In the genomic region with DNA sequence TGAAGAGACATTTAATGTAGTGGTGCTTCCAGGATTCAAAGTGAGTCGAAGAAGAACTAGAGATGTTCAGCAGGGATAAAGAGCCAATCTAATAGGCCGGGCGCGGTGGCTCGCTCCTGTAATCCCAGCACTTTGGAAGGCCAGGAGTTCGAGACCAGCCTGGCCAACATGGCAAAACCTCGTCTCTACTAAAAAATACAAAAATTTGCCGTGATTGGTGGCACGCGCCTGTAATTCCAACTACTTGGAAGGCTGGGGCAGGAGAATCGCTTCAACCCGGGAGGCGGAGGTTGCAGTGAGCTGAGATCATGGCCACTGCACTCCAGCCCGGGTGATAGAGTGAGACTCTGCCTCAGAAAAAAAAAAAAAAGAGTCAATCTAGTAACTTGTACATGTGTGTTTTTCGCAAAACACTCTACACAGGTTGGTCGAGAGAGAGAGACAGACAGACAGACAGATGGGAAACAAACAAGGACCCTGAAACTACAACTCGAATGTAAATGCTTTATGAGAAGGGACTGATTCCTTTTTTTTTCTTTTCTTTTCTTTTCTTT, we compare ENCODE assay signal across 8 cellular contexts. TPM values are rescaled to one million over a fixed set of nuclear protein-coding genes. Genes with fewer than 3 reads are reported as not detected.
A peak's percentile ranks its signal among the peaks of the same experiment; 100 is the strongest.
DNase-seq lines count a peak whose midpoint lies in the region; ATAC-seq and TF ChIP-seq lines count a peak whose summit lies in the region.

No MANE protein-coding gene starts in this region.

- H3K36me3 ChIP-seq in adipocyte (ENCODE audit: control insufficient read depth, insufficient read depth, low read length, severe bottlenecking) = peaks cover 1% of the 10 kb centered on the region
- H3K36me3 ChIP-seq in kidney epithelial cell (ENCODE audit: control insufficient read depth, insufficient read depth, low read length) = no peaks in the 10 kb centered on the region

- H3K9me3 Mint-ChIP-seq in T-helper 2 cell treated with Interferon-gamma antibody and Interleukin-4, amounts not matched to agents 5 μg/mL and 100 μg/mL, for 36 hours = no peaks in the 10 kb centered on the region

- peak overlapping the region; percentile 91 for H3K4me3 ChIP-seq in adipocyte (ENCODE audit: low read length)
- peak overlapping the region; percentile 71 for H3K4me3 ChIP-seq in kidney epithelial cell (ENCODE audit: low read depth, low read length)

- no peaks in the 10 kb centered on the region for H3K9me3 ChIP-seq in adipocyte (ENCODE audit: control insufficient read depth, low read length)

- H3K4me1 Mint-ChIP-seq in T-helper 2 cell treated with Interferon-gamma antibody and Interleukin-4, amounts not matched to agents 5 μg/mL and 100 μg/mL, for 36 hours (ENCODE audit: low read depth) = peaks cover 17% of the 10 kb centered on the region

- H3K27me3 ChIP-seq in adipocyte (replicated peaks; ENCODE audit: control insufficient read depth, insufficient read depth, low read length) (peaks cover 8% of the 10 kb centered on the region), kidney epithelial cell (ENCODE audit: control insufficient read depth, insufficient read depth, low read length) (no peaks in the 10 kb centered on the region)

- ATAC-seq in HG03196 (IDR thresholded peaks at IDR 0.05; ENCODE audit: unreplicated experiment) = no peak

- H3K27ac ChIP-seq in substantia nigra (ENCODE audit: low read depth, low read length, poor library complexity, severe bottlenecking) = peak overlapping the region; percentile 81

- peaks cover 3% of the 10 kb centered on the region for H3K27me3 Mint-ChIP-seq in T-helper 2 cell treated with Interferon-gamma antibody and Interleukin-4, amounts not matched to agents 5 μg/mL and 100 μg/mL, for 36 hours (ENCODE audit: low read depth)

- no peak for TF ChIP-seq CTCF in kidney epithelial cell (IDR thresholded peaks at IDR 0.05; ENCODE audit: insufficient read depth, low read length, poor library complexity, severe bottlenecking)

- no peak for DNase-seq in T-helper 2 cell treated with Interferon-gamma antibody and Interleukin-4, amounts not matched to agents 5 μg/mL and 100 μg/mL, for 36 hours (ENCODE audit: low spot score)
- no peak for DNase-seq in T-helper 2 cell
- DNase-seq in adipocyte (ENCODE audit: low read depth) = no peak
- no peak for DNase-seq in kidney epithelial cell (ENCODE audit: low read depth)
- DNase-seq in substantia nigra (lab: John Stamatoyannopoulos, UW) = no peak
- no peak for DNase-seq in stimulated activated naive CD4-positive, alpha-beta T cell (lab: John Stamatoyannopoulos, UW)
- no peak for DNase-seq in kidney tubule cell (ENCODE audit: low spot score)

- H3K27ac Mint-ChIP-seq in T-helper 2 cell treated with Interferon-gamma antibody and Interleukin-4, amounts not matched to agents 5 μg/mL and 100 μg/mL, for 36 hours = peak overlapping the region; percentile 96

- peaks cover 10% of the 10 kb centered on the region for H3K4me1 ChIP-seq in adipocyte (ENCODE audit: control insufficient read depth, insufficient read depth, low read length)

- H3K4me3 Mint-ChIP-seq in T-helper 2 cell treated with Interferon-gamma antibody and Interleukin-4, amounts not matched to agents 5 μg/mL and 100 μg/mL, for 36 hours = peak overlapping the region; percentile 96

- H3K9ac ChIP-seq in adipocyte (ENCODE audit: low read length) = peak overlapping the region; percentile 89

- peaks cover 2% of the 10 kb centered on the region for H3K36me3 Mint-ChIP-seq in T-helper 2 cell treated with Interferon-gamma antibody and Interleukin-4, amounts not matched to agents 5 μg/mL and 100 μg/mL, for 36 hours (ENCODE audit: low read depth)

RNA-seq across cellular contexts. Expression of gene ABCB8, which starts 0.8 kb away (rescaled TPM):
- 36.8 and 37.1 TPM in 2 replicates for total RNA-seq in kidney epithelial cell

RNA-seq across cellular contexts. Expression of gene ATG9B, which starts 4.7 kb away (rescaled TPM):
- 0.55 and 2.1 TPM in 2 replicates for total RNA-seq in kidney epithelial cell

RNA-seq across cellular contexts. Expression of gene ASIC3, which starts 19.3 kb away (rescaled TPM):
- total RNA-seq in kidney epithelial cell = 0.04 and 0.41 TPM in 2 replicates

RNA-seq across cellular contexts. Expression of gene CDK5, which starts 28.7 kb away (rescaled TPM):
- 21.5 and 27.0 TPM in 2 replicates for total RNA-seq in kidney epithelial cell

RNA-seq across cellular contexts. Expression of gene SLC4A2, which starts 30.4 kb away (rescaled TPM):
- 166 and 201 TPM in 2 replicates for total RNA-seq in kidney epithelial cell
